9 cellular contexts compared by ENCODE assay signal in the genomic region with DNA sequence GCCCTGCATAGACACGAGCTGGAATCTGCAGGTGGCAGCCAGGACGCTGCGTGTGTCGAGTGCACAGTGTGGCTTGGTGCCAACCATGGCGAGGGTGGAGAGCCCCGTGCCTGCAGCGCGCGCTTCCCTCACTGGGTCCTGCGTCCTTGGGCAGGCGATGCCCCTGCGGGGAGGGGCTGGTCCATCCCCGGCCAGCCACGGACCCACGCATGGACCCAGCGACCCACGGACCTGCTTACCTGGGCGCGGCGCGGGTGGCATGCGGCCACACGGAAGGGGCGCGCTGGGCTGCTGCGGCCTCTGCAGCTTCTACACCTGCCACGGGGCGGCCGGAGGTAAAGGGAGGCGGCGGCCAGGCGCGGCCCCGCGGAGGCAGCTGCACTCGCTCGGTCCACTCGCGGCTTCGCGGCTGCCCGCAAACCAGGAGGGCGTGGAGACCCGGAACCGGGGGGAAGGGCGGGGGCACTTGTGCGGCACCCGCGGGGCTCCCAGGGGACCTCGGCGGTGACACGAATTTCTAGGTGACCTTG. TPM values are rescaled to one million over a fixed set of nuclear protein-coding genes. Genes with fewer than 3 reads are reported as not detected.
DNase-seq lines count a peak whose midpoint lies in the region; ATAC-seq and TF ChIP-seq lines count a peak whose summit lies in the region.
"Had no signal": no experiment of that assay in that cellular context is flagged by ENCODE, and none has a peak within 500 bp of the region (broad histone marks: within the 10 kb centered on the region; RNA-seq: fewer than 3 reads in every experiment).

No MANE protein-coding gene starts in this region.

- no peak for DNase-seq in GM12864 (ENCODE audit: low read depth)
- DNase-seq in NCI-H2171 (lab: John Stamatoyannopoulos, UW) = peak; percentile 77
- peak; percentile 24 for DNase-seq in activated T-helper 1 cell treated with Interleukin-2 at 50 U/mL for 16 hours (ENCODE audit: low read depth)
- DNase-seq in right cardiac atrium = peak in 2 of 3 donors; percentile 69 to 76
- no peak for DNase-seq in skeletal muscle cell (ENCODE audit: low read depth)
- no peak for DNase-seq in HCEC 1CT
- DNase-seq in SKM-1 (lab: John Stamatoyannopoulos, UW; ENCODE audit: unreplicated experiment) = no peak
- DNase-seq in GM23248 = no peak

- peak; percentile 47 to 57 for ATAC-seq in right cardiac atrium

- H3K9ac ChIP-seq in GM23248 = no peak overlapping the region

- no peak overlapping the region for H3K4me2 ChIP-seq in GM23248 (ENCODE audit: unreplicated experiment)

- no peaks in the 10 kb centered on the region for H4K20me1 ChIP-seq in GM23248 (ENCODE audit: insufficient read depth)

- H3K4me1 ChIP-seq in right cardiac atrium (ENCODE audit: control insufficient read depth, insufficient read depth, low read length) (no peaks in the 10 kb centered on the region), GM23248 (ENCODE audit: insufficient read depth) (no peaks in the 10 kb centered on the region)

- H3K27me3 ChIP-seq in right cardiac atrium (ENCODE audit: control insufficient read depth, insufficient read depth) (no peaks in the 10 kb centered on the region), GM23248 (replicated peaks; ENCODE audit: insufficient read depth) (peaks cover 68% of the 10 kb centered on the region)

- no peaks in the 10 kb centered on the region for H3K9me2 ChIP-seq in GM23248 (ENCODE audit: insufficient read depth)

- H3K4me3 ChIP-seq in GM12864 (ENCODE audit: low read depth, low read length) (peak overlapping the region; percentile 60), right cardiac atrium (ENCODE audit: low read length) (peak overlapping the region; percentile 59), skeletal muscle cell (ENCODE audit: low read depth, low read length) (peak overlapping the region; percentile 27), GM23248 (no peak overlapping the region)

- no peaks in the 10 kb centered on the region for H3K79me2 ChIP-seq in GM23248 (ENCODE audit: insufficient read depth)

- intact Hi-C loops in right cardiac atrium (cut with DNase I) = no loop called here

- H2AFZ ChIP-seq in GM23248 = no peak overlapping the region

- no peak for TF ChIP-seq CTCF in GM12864 (IDR thresholded peaks at IDR 0.05; ENCODE audit: low read depth, low read length, missing control alignments)

- no peaks in the 10 kb centered on the region for H3K9me3 ChIP-seq in right cardiac atrium (ENCODE audit: control insufficient read depth, low read length)
- H3K9me3 ChIP-seq in GM23248 (ENCODE audit: low read depth) = no peaks in the 10 kb centered on the region

- H3K27ac ChIP-seq in right cardiac atrium (ENCODE audit: low read length) (peak overlapping the region; percentile 44), GM23248 (no peak overlapping the region)
- H3K27ac ChIP-seq: HL-60 had no signal

- WGBS in right cardiac atrium = 9% methylated on average over 52 of the region's 52 CpGs
- 3 to 4% methylated on average over 48 to 50 of the region's 52 CpGs for WGBS in GM23248 (ENCODE audit: low coverage in 1 of 2, low lambda C conversion rate in 2 of 2, missing lambda C conversion rate in 2 of 2), 2 experiments

- no peaks in the 10 kb centered on the region for H3K36me3 ChIP-seq in GM23248 (ENCODE audit: low read depth)

- in situ Hi-C loops in GM23248 (cut with MboI) = no loop called here

- no peaks in the 10 kb centered on the region for H3F3A ChIP-seq in GM23248 (ENCODE audit: insufficient read depth)

RNA-seq across cellular contexts. Expression of gene MCF2L, which starts 0.6 kb away (rescaled TPM):
- 10 to 100 TPM; 18.0 to 47.5 (median 27.4) TPM for total RNA-seq in right cardiac atrium
- polyA plus RNA-seq in right cardiac atrium (33.2 TPM), GM23248 (2016; fragmentation: Nextera tagmentation; extraction: Ambion mirVana) (not detected in 2 replicates)
- total RNA-seq in GM23248 (2014; rRNA removed; shearing (Covaris generic)) = not detected in 2 replicates

Comparison
In these comparisons a context has a peak if more than half of its experiments do, and no peak if none do; other contexts are left out.
1. DNase-seq: peak in NCI-H2171 (single experiment), activated T-helper 1 cell treated with Interleukin-2 at 50 U/mL for 16 hours (single experiment) and right cardiac atrium (2 of 3); none in GM12864 (single experiment), skeletal muscle cell (single experiment), HCEC 1CT (single experiment), SKM-1 (single experiment) and GM23248 (single experiment).
2. RNA of gene MCF2L, which starts 0.6 kb away (total RNA-seq): 18.0 to 47.5 TPM in right cardiac atrium; not detected in GM23248; every median in the first group is over 10 times any median in the second.